In the genomic region with DNA sequence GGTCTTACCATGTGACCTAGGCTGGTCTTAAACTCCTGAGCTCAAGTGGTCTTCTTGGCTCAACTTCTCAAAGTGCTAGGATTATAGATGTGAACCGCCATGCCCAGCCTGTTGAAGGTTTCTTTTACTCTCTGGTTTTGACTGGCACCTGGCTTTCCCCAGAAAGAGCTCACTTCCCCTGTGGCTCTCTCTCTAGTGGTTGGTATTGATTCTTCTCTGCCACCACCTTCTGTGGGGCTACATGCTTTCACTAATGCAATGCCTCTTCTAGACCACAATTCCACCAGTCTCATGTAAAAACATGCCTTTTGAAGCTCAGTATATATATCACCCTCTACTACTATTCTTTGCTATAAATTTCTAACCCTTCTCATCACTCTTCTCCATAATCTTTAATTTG, we compare ENCODE assay signal across 15 cellular contexts.
DNase-seq lines count a peak whose midpoint lies in the region; ATAC-seq lines count a peak whose summit lies in the region.
"Had no signal": no experiment of that assay in that cellular context is flagged by ENCODE, and none has a peak within 500 bp of the region (broad histone marks: within the 10 kb centered on the region; RNA-seq: fewer than 3 reads in every experiment).

No MANE protein-coding gene starts in this region.

- peak; percentile 58 for DNase-seq in MV-4-11 (lab: John Stamatoyannopoulos, UW)
- DNase-seq in NCI-H2107 treated with DMSO at 0.1 percent for 48 hours (lab: John Stamatoyannopoulos, UW; ENCODE audit: unreplicated experiment) = no peak
- no peak for DNase-seq in NK-92 treated with Interleukin-12 subunit alpha and Interleukin-12 subunit beta, amount 100 ng/mL, for 24 hours (lab: John Stamatoyannopoulos, UW)
- no peak for DNase-seq in HCEC 1CT
- no peak for DNase-seq in NCI-H526 treated with DMSO at 0.1 percent for 48 hours (lab: John Stamatoyannopoulos, UW)
- DNase-seq: activated CD4-positive, CD25-positive, alpha-beta regulatory T cell treated with anti-CD3 and anti-CD28 coated beads, Interleukin-2, amount 50 U/mL, for 72 hours; activated T-cell treated with anti-CD3 and anti-CD28 coated beads, Interleukin-2, amount 50 U/mL, for 4 hours; gastrocnemius medialis; Kasumi-1; NCI-H187; NCI-H526; stimulated activated CD4-positive, alpha-beta T cell treated with anti-CD3 and anti-CD28 coated beads, Interleukin-2, amount 100 ng/mL, for 24 hours had no signal

- ATAC-seq in GM18858 (IDR thresholded peaks at IDR 0.05; ENCODE audit: unreplicated experiment) (peak; percentile 91), GM19395 (IDR thresholded peaks at IDR 0.05; ENCODE audit: unreplicated experiment) (peak; percentile 82), HG02798 (IDR thresholded peaks at IDR 0.05; ENCODE audit: poor library complexity, unreplicated experiment) (peak; percentile 84)
- ATAC-seq: gastrocnemius medialis had no signal
